21 cellular contexts compared by ENCODE assay signal in the genomic region with DNA sequence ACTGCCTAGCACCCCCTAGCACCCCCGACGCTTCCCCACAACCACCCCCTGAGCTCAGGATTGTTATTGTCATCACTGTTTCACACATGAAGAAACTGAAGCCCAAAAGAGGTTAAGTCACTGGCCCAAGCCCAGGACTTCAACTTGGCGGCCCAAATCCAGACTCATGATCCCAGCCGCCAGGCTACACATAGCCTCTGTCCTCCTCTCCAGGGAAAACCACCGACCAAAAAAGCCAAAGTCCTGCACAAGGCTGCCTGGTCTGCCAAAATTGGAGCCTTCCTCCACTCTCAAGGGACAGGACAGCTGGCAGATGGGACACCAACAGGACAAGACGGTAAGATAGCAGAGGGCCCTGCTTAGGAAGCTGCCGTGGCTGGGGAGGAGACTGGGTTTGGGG. TPM values are rescaled to one million over a fixed set of nuclear protein-coding genes. Genes with fewer than 3 reads are reported as not detected.
DNase-seq lines count a peak whose midpoint lies in the region; ATAC-seq and TF ChIP-seq lines count a peak whose summit lies in the region.
"Had no signal": no experiment of that assay in that cellular context is flagged by ENCODE, and none has a peak within 500 bp of the region (broad histone marks: within the 10 kb centered on the region; RNA-seq: fewer than 3 reads in every experiment).

No MANE protein-coding gene starts in this region.

- DNase-seq in heart right ventricle = no peak
- DNase-seq in left cardiac atrium = no peak
- no peak for DNase-seq in left ventricle myocardium inferior
- no peak for DNase-seq in T1000 (lab: John Stamatoyannopoulos, UW)
- DNase-seq in thyroid gland = no peak
- DNase-seq: activated CD8-positive, alpha-beta memory T cell treated with anti-CD3 and anti-CD28 coated beads for 24 hours; activated effector memory CD4-positive, alpha-beta T cell treated with Interleukin-2 at 50 U/mL for 16 hours; central memory CD4-positive, alpha-beta T cell; effector memory CD4-positive, alpha-beta T cell; GDM1; head of caudate nucleus; lower lobe of right lung; NCI-H2107; NCI-H526; occipital lobe; retina; SW 1271; tibial artery had no signal

- ATAC-seq in heart right ventricle (no peak), left cardiac atrium (no peak), GM19452 (IDR thresholded peaks at IDR 0.05; ENCODE audit: unreplicated experiment) (no peak)
- ATAC-seq: lower lobe of right lung had no signal

- no peak for TF ChIP-seq POLR2A in thyroid gland (IDR thresholded peaks at IDR 0.05)

- H3K9me3 ChIP-seq in heart right ventricle (no peaks in the 10 kb centered on the region), left ventricle myocardium inferior (replicated peaks) (no peaks in the 10 kb centered on the region), thyroid gland (no peaks in the 10 kb centered on the region)
- H3K9me3 ChIP-seq: HAP-1, lower lobe of right lung, tibial artery had no signal

- H3K27ac ChIP-seq in heart right ventricle (peak overlapping the region in 9 of 10 donors; percentile 73 to 89 (median 82)), left ventricle myocardium inferior (replicated peaks) (peak overlapping the region; percentile 87), thyroid gland (no peak overlapping the region)
- H3K27ac ChIP-seq: tibial artery had no signal

- peaks cover 12 to 40% (median 27%) of the 10 kb centered on the region in 9 donors for H3K4me1 ChIP-seq in heart right ventricle
- H3K4me1 ChIP-seq in left ventricle myocardium inferior = peaks cover 32% of the 10 kb centered on the region
- no peaks in the 10 kb centered on the region for H3K4me1 ChIP-seq in thyroid gland
- H3K4me1 ChIP-seq: HAP-1, tibial artery had no signal

- intact Hi-C loops in heart right ventricle (cut with DNase I) (no loop called here), left cardiac atrium (cut with DNase I) (no loop called here), left ventricle myocardium inferior (cut with micrococcal nuclease) (no loop called here), thyroid gland (cut with DNase I) (no loop called here)

- 62 to 88% methylated on average over 7 of the region's 7 CpGs for WGBS in heart right ventricle, 2 donors
- 88 to 93% methylated on average over 7 of the region's 7 CpGs for WGBS in thyroid gland, 2 donors

- H3K36me3 ChIP-seq in heart right ventricle = peaks cover 0 to 69% (median 31%) of the 10 kb centered on the region in 9 donors
- H3K36me3 ChIP-seq in left ventricle myocardium inferior = peaks cover 59% of the 10 kb centered on the region
- H3K36me3 ChIP-seq in thyroid gland = peaks cover 8 to 17% of the 10 kb centered on the region in 2 donors

- peak overlapping the region in 6 of 10 donors; percentile 17 to 45 (median 34) for H3K4me3 ChIP-seq in heart right ventricle
- H3K4me3 ChIP-seq in WI38 (ENCODE audit: low read depth, low read length) = peak overlapping the region; percentile 27
- H3K4me3 ChIP-seq in left ventricle myocardium inferior = peak overlapping the region; percentile 48
- no peak overlapping the region for H3K4me3 ChIP-seq in thyroid gland (replicated peaks in 1 of 3)
- H3K4me3 ChIP-seq: HAP-1, lower lobe of right lung, tibial artery had no signal

- H3K27me3 ChIP-seq in heart right ventricle (no peaks in the 10 kb centered on the region), left ventricle myocardium inferior (ENCODE audit: low read depth) (no peaks in the 10 kb centered on the region), thyroid gland (no peaks in the 10 kb centered on the region)
- H3K27me3 ChIP-seq: tibial artery had no signal

- TF ChIP-seq CTCF in heart right ventricle (IDR thresholded peaks at IDR 0.05) (no peak), WI38 (IDR thresholded peaks at IDR 0.05; ENCODE audit: low read depth, low read length) (no peak), left ventricle myocardium inferior (IDR thresholded peaks at IDR 0.05; ENCODE audit: borderline replicate concordance) (no peak), thyroid gland (IDR thresholded peaks at IDR 0.05) (no peak)

RNA-seq across cellular contexts. Expression of gene L3MBTL2, which starts 10.8 kb away (rescaled TPM):
- 10 to 100 TPM; 12.0 to 18.5 (median 15.1) TPM for total RNA-seq in heart right ventricle
- polyA plus RNA-seq in heart right ventricle = 10 to 100 TPM; 10.0 to 17.4 TPM
- total RNA-seq in left cardiac atrium = 10 to 100 TPM; 13.6 to 15.4 TPM
- 15.2 TPM for total RNA-seq in left ventricle myocardium inferior
- 10 to 100 TPM; 17.2 to 29.2 (median 20.7) TPM for total RNA-seq in thyroid gland

RNA-seq across cellular contexts. Expression of gene CHADL, which starts 24.8 kb away (rescaled TPM):
- 10 to 100 TPM in 5 of 10 donors, 1 to 10 TPM in 5; 7.2 to 33.2 (median 10.6) TPM for total RNA-seq in heart right ventricle
- 10 to 100 TPM in 1 of 2 donors, 1 to 10 TPM in 1; 4.5 to 46.6 TPM for polyA plus RNA-seq in heart right ventricle
- total RNA-seq in left cardiac atrium = 10 to 100 TPM in 1 of 2 donors, 1 to 10 TPM in 1; 7.7 to 14.4 TPM
- 10.3 TPM for total RNA-seq in left ventricle myocardium inferior
- total RNA-seq in thyroid gland = 1 to 10 TPM; 4.6 to 7.5 (median 6.2) TPM

Comparison
In these comparisons a context has a peak if more than half of its experiments do, and no peak if none do; other contexts are left out.
1. H3K27ac ChIP-seq: peak in heart right ventricle (9 of 10) and left ventricle myocardium inferior (single experiment); none in thyroid gland (0 of 3).
2. H3K4me3 ChIP-seq: peak in heart right ventricle (6 of 10), WI38 (single experiment) and left ventricle myocardium inferior (single experiment); none in thyroid gland (0 of 3).